16 cellular contexts compared by ENCODE assay signal in the genomic region with DNA sequence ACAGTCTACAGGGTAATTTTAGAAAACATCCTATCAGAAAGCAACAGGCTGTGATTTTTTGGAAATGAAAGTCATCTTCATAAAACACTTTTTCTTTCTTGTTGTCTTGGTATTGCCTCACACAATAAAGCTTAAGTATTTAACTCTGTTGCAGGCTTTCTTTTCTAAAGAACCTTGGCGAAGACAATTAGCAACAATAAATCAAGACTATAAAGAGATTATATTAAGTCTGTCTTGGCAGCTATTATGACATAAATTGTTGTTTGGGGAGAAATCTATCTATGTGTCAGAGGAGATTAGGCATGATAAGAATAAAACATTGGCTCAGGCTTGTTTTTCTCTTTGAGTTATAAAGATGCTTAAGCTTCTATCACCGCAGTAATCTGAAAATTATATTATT.
A peak's percentile ranks its signal among the peaks of the same experiment; 100 is the strongest.
DNase-seq lines count a peak whose midpoint lies in the region; ATAC-seq, FAIRE-seq and TF ChIP-seq lines count a peak whose summit lies in the region.
"Had no signal": no experiment of that assay in that cellular context is flagged by ENCODE, and none has a peak within 500 bp of the region (broad histone marks: within the 10 kb centered on the region; RNA-seq: fewer than 3 reads in every experiment).

No MANE protein-coding gene starts in this region.

- H3K36me3 ChIP-seq in SU-DHL-6 (ENCODE audit: low read length), result no peaks in the 10 kb centered on the region
- H3K36me3 ChIP-seq: BLaER1 treated with 17β-estradiol and CSF1 and Interleukin-3, amounts not matched to agents 10 nM and 100 nM; HAP-1 had no signal

- H3K4me2 ChIP-seq in SU-DHL-6 (ENCODE audit: low read depth, low read length, poor library complexity, severe bottlenecking), result no peak overlapping the region
- H3K4me2 ChIP-seq: BLaER1 treated with 17β-estradiol and CSF1 and Interleukin-3, amounts not matched to agents 10 nM and 100 nM had no signal

- H2AFZ ChIP-seq in SU-DHL-6 (ENCODE audit: low read depth, low read length, severe bottlenecking), result peak overlapping the region; percentile 56

- H4K20me1 ChIP-seq in SU-DHL-6 (ENCODE audit: low read depth, low read length), result no peaks in the 10 kb centered on the region
- H4K20me1 ChIP-seq: BLaER1 treated with 17β-estradiol and CSF1 and Interleukin-3, amounts not matched to agents 10 nM and 100 nM had no signal

- TF ChIP-seq CTCF in D721Med (IDR thresholded peaks at IDR 0.05; ENCODE audit: insufficient read depth, missing control alignments) (no peak), SU-DHL-6 (IDR thresholded peaks at IDR 0.05; ENCODE audit: insufficient read depth, low read length, poor library complexity, severe bottlenecking) (no peak), retinal pigment epithelial cell (conservative IDR thresholded peaks at IDR 0.05; ENCODE audit: low read depth, low read length) (no peak)

- no peak for ATAC-seq in GM21717 (IDR thresholded peaks at IDR 0.05; ENCODE audit: unreplicated experiment)
- ATAC-seq: CD8-positive, alpha-beta T cell; K562 had no signal

- FAIRE-seq in D721Med (lab: Jason Lieb, UNC), result peak; percentile 88
- FAIRE-seq: GM12891, GM19239, K562 had no signal

- H3F3A ChIP-seq in SU-DHL-6 (ENCODE audit: insufficient read depth), result no peaks in the 10 kb centered on the region

- no peaks in the 10 kb centered on the region for H3K27me3 ChIP-seq in SU-DHL-6 (ENCODE audit: low read length)
- H3K27me3 ChIP-seq: BLaER1 treated with 17β-estradiol and CSF1 and Interleukin-3, amounts not matched to agents 10 nM and 100 nM had no signal

- no peaks in the 10 kb centered on the region for H3K79me2 ChIP-seq in SU-DHL-6 (ENCODE audit: insufficient read depth, low read length)

- peaks cover 3% of the 10 kb centered on the region; the same call in 1 of the 2 replicates for H3K9me3 ChIP-seq in SU-DHL-6 (ENCODE audit: insufficient read depth, low read length)
- H3K9me3 ChIP-seq: HAP-1 had no signal

- H3K27ac ChIP-seq in SU-DHL-6 (ENCODE audit: low read depth, low read length), result no peak overlapping the region
- H3K27ac ChIP-seq: BLaER1 treated with 17β-estradiol and CSF1 and Interleukin-3, amounts not matched to agents 10 nM and 100 nM; HL-60 had no signal

- no peak for DNase-seq in D721Med (ENCODE audit: insufficient read length, low spot score)
- DNase-seq in M059J (ENCODE audit: low read depth), result peak; percentile 9
- DNase-seq in retinal pigment epithelial cell (ENCODE audit: low read depth), result peak; percentile 77
- DNase-seq in activated effector memory CD4-positive, alpha-beta T cell treated with anti-CD3 and anti-CD28 coated beads, Interleukin-2, amount 50 U/mL, for 16 hours, result no peak
- DNase-seq in NCI-H2029 treated with DMSO at 0.1 percent for 48 hours (lab: John Stamatoyannopoulos, UW), result no peak
- DNase-seq: Calu3; CD8-positive, alpha-beta T cell; IMR-90 had no signal

- H3K4me3 ChIP-seq in SU-DHL-6 (ENCODE audit: insufficient read depth, low read length, poor library complexity, severe bottlenecking), result no peak overlapping the region
- no peak overlapping the region for H3K4me3 ChIP-seq in retinal pigment epithelial cell (ENCODE audit: low read length)
- H3K4me3 ChIP-seq: BLaER1 treated with 17β-estradiol and CSF1 and Interleukin-3, amounts not matched to agents 10 nM and 100 nM; HAP-1; K562 had no signal

- H3K9ac ChIP-seq in SU-DHL-6 (ENCODE audit: low read length), result no peak overlapping the region
- H3K9ac ChIP-seq: BLaER1 treated with 17β-estradiol and CSF1 and Interleukin-3, amounts not matched to agents 10 nM and 100 nM had no signal

- no peaks in the 10 kb centered on the region for H3K9me2 ChIP-seq in SU-DHL-6 (replicated peaks; ENCODE audit: insufficient read depth, low read length)

Comparison
In these comparisons a context has a peak if more than half of its experiments do, and no peak if none do; other contexts are left out.
1. DNase-seq: peak in M059J (single experiment) and retinal pigment epithelial cell (single experiment); none in D721Med (single experiment), activated effector memory CD4-positive, alpha-beta T cell treated with anti-CD3 and anti-CD28 coated beads, Interleukin-2, amount 50 U/mL, for 16 hours (single experiment) and NCI-H2029 treated with DMSO at 0.1 percent for 48 hours (single experiment).